1 cellular context compared by ENCODE assay signal in the genomic region with DNA sequence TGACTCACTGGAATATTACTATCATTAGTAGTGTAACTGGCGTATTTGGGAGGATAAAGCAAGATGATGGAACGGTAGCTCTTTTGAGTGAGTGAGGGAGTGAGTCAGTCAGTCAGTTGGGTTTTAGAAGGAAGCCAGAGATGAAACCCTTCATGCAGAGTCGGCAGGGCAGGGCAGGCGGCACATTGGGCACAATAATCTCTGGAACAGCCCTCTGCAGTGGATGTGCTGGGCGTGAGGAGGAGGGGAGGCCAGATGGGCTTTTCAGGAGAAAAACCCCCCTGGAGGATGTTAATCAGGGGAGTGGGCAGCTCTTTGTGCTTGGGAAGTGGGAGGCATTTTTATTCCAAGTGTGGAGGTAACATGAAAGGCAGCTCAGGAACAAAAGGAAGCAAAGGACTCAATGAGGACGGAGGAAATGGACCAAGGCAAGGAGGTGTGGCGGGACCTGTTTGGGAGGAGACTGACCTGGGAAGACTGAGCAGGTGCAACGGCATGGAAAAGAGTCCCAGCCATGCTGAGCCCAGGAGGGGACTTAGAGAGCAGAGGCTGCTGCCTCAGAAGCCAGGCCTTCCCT.
TF ChIP-seq lines count a peak whose summit lies in the region.

No MANE protein-coding gene starts in this region.

TF ChIP-seq in GM23338, 12 proteins besides CTCF, POLR2A, EP300 and RAD21 (continued from another document):
- peak; percentile 87 for TF ChIP-seq ZNF462 (CRISPR knock-in tag; IDR thresholded peaks at IDR 0.05)
TF ChIP-seq in GM23338: peak in this region for 4.
